Comparison of ENCODE assay signal across 9 cellular contexts in the genomic region with DNA sequence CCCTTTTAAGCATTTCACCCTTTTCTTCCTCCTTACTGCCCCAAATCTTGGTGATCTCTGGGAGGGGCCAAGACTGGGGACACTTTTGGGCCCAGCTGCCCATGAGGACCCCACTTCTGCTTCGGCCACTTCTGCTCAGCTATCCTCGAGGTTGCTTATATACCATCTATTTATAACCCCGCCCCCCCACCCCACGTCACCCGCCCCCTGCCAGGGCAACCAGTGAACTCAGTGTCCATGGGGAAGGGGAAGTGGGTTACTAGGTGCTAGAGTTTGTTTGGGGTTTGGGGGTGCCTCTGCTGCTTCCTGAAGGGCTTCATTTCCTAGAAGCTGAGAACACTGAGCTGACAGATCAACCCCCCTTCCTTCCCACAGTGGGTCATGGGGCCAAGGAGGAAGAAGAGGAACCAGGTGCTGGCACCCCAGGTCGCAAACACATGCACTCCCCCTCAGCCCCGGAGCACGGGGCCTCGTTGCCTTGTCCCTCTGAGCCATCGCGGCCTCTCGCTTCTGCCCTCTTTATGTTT. TPM values are rescaled to one million over a fixed set of nuclear protein-coding genes. Genes with fewer than 3 reads are reported as not detected.
A peak's percentile ranks its signal among the peaks of the same experiment; 100 is the strongest.
DNase-seq lines count a peak whose midpoint lies in the region; ATAC-seq and TF ChIP-seq lines count a peak whose summit lies in the region.
"Had no signal": no experiment of that assay in that cellular context is flagged by ENCODE, and none has a peak within 500 bp of the region (broad histone marks: within the 10 kb centered on the region; RNA-seq: fewer than 3 reads in every experiment).

No MANE protein-coding gene starts in this region.

- H3K4me3 ChIP-seq in HL-60 (replicated peaks; ENCODE audit: insufficient read depth, low read length), result no peak overlapping the region
- H3K4me3 ChIP-seq in esophagus squamous epithelium, result peak overlapping the region in 2 of 4 donors; percentile 0 to 38

- H3K9me3 ChIP-seq in esophagus squamous epithelium, result no peaks in the 10 kb centered on the region

- H3K4me1 ChIP-seq in esophagus squamous epithelium, result peaks cover 15 to 73% (median 20%) of the 10 kb centered on the region in 3 donors

- TF ChIP-seq POLR2A in esophagus squamous epithelium (IDR thresholded peaks at IDR 0.05), result peak in 2 of 4 donors; percentile 41 to 46

- peak overlapping the region; percentile 95 for H3K27ac Mint-ChIP-seq in activated CD4-positive, alpha-beta T cell treated with anti-CD3 and anti-CD28 coated beads, Interleukin-2, amount 10 ng/mL, durations not matched to agents 24 days and 14 days
- H3K27ac Mint-ChIP-seq in type B pancreatic cell, result no peak overlapping the region

- H3K36me3 ChIP-seq in esophagus squamous epithelium, result no peaks in the 10 kb centered on the region

- H3K27me3 ChIP-seq in HL-60 (ENCODE audit: insufficient read depth, poor library complexity, severe bottlenecking) (no peaks in the 10 kb centered on the region), esophagus squamous epithelium (no peaks in the 10 kb centered on the region)

- no peak for ATAC-seq in GM18498 (IDR thresholded peaks at IDR 0.05; ENCODE audit: unreplicated experiment)

- no peaks in the 10 kb centered on the region for H3K36me3 Mint-ChIP-seq in activated CD4-positive, alpha-beta T cell treated with anti-CD3 and anti-CD28 coated beads, Interleukin-2, amount 10 ng/mL, durations not matched to agents 24 days and 14 days (ENCODE audit: low read depth)
- H3K36me3 Mint-ChIP-seq in type B pancreatic cell, result no peaks in the 10 kb centered on the region

- WGBS in esophagus squamous epithelium, 2 donors, result 33 to 46% methylated on average over 4 to 6 of the region's 12 CpGs

- peaks cover 47% of the 10 kb centered on the region for H3K4me1 Mint-ChIP-seq in activated CD4-positive, alpha-beta T cell treated with anti-CD3 and anti-CD28 coated beads, Interleukin-2, amount 10 ng/mL, durations not matched to agents 24 days and 14 days
- peaks cover 26% of the 10 kb centered on the region for H3K4me1 Mint-ChIP-seq in type B pancreatic cell (ENCODE audit: unreplicated experiment)

- peak; percentile 95 to 99 for DNase-seq in HL-60 (ENCODE audit: low read depth in 1 of 2, low spot score in 1 of 2)
- DNase-seq in activated CD4-positive, alpha-beta T cell treated with anti-CD3 and anti-CD28 coated beads, Interleukin-2, amount 10 ng/mL, durations not matched to agents 24 days and 14 days, result peak; percentile 94
- DNase-seq in esophagus squamous epithelium (lab: John Stamatoyannopoulos, UW), result peak; percentile 50
- DNase-seq in stimulated activated CD4-positive, alpha-beta T cell treated with anti-CD3 and anti-CD28 coated beads, Interleukin-4, amount 100 ng/mL, for 24 hours, result peak; percentile 57
- no peak for DNase-seq in type B pancreatic cell (ENCODE audit: extremely low spot score, unreplicated experiment)
- DNase-seq in NCI-H446 (lab: John Stamatoyannopoulos, UW), result no peak
- no peak for DNase-seq in NCI-H226

- intact Hi-C loops in activated CD4-positive, alpha-beta T cell treated with anti-CD3 and anti-CD28 coated beads, Interleukin-2, amount 10 ng/mL, durations not matched to agents 24 days and 14 days (cut with micrococcal nuclease), result no loop called here
- intact Hi-C loops in esophagus squamous epithelium (cut with DNase I), result no loop called here

- H3K27me3 Mint-ChIP-seq in activated CD4-positive, alpha-beta T cell treated with anti-CD3 and anti-CD28 coated beads, Interleukin-2, amount 10 ng/mL, durations not matched to agents 24 days and 14 days, result no peaks in the 10 kb centered on the region
- H3K27me3 Mint-ChIP-seq in type B pancreatic cell, result no peaks in the 10 kb centered on the region

- no peak for TF ChIP-seq CTCF in HL-60 (IDR thresholded peaks at IDR 0.05; ENCODE audit: insufficient read depth, low read length)
- TF ChIP-seq CTCF in esophagus squamous epithelium (IDR thresholded peaks at IDR 0.05), result no peak
- no peak for TF ChIP-seq CTCF in type B pancreatic cell (conservative IDR thresholded peaks at IDR 0.05)

- H3K27ac ChIP-seq in HL-60 (replicated peaks) (peak overlapping the region; percentile 94), esophagus squamous epithelium (peak overlapping the region; percentile 61 to 89 (median 79))
- H3K27ac ChIP-seq: epithelial cell of prostate had no signal

- no peaks in the 10 kb centered on the region for H3K9me3 Mint-ChIP-seq in activated CD4-positive, alpha-beta T cell treated with anti-CD3 and anti-CD28 coated beads, Interleukin-2, amount 10 ng/mL, durations not matched to agents 24 days and 14 days
- no peaks in the 10 kb centered on the region for H3K9me3 Mint-ChIP-seq in type B pancreatic cell

- peak overlapping the region; percentile 66 for H3K4me3 Mint-ChIP-seq in activated CD4-positive, alpha-beta T cell treated with anti-CD3 and anti-CD28 coated beads, Interleukin-2, amount 10 ng/mL, durations not matched to agents 24 days and 14 days
- H3K4me3 Mint-ChIP-seq in type B pancreatic cell, result no peak overlapping the region

RNA-seq across cellular contexts. Expression of a gene that starts 6.1 kb away (rescaled TPM):
- total RNA-seq in activated CD4-positive, alpha-beta T cell treated with anti-CD3 and anti-CD28 coated beads, Interleukin-2, amount 10 ng/mL, durations not matched to agents 24 days and 14 days, result 206 and 209 TPM in 2 replicates
- total RNA-seq in esophagus squamous epithelium (10 to 100 TPM in 2 of 4 donors, 1 to 10 TPM in 2; 5.6 to 23.7 (median 11.1) TPM), type B pancreatic cell (ENCODE audit: low replicate concordance) (4.9 and 14.3 TPM in 2 replicates)

RNA-seq across cellular contexts. Expression of a gene that starts 44.0 kb away (rescaled TPM):
- 274 and 280 TPM in 2 replicates for total RNA-seq in activated CD4-positive, alpha-beta T cell treated with anti-CD3 and anti-CD28 coated beads, Interleukin-2, amount 10 ng/mL, durations not matched to agents 24 days and 14 days
- total RNA-seq in esophagus squamous epithelium, result 100 to 1,000 TPM in 1 of 4 donors, 10 to 100 TPM in 3; 59.2 to 144 (median 88.4) TPM
- total RNA-seq in type B pancreatic cell (ENCODE audit: low replicate concordance), result 71.9 and 84.3 TPM in 2 replicates

RNA-seq across cellular contexts. Expression of a gene that starts 58.0 kb away (rescaled TPM):
- 172 and 180 TPM in 2 replicates for total RNA-seq in activated CD4-positive, alpha-beta T cell treated with anti-CD3 and anti-CD28 coated beads, Interleukin-2, amount 10 ng/mL, durations not matched to agents 24 days and 14 days
- total RNA-seq in esophagus squamous epithelium, result 10 to 100 TPM in 2 of 4 donors, 1 to 10 TPM in 2; 6.1 to 38.3 (median 21.0) TPM
- 63.1 and 85.3 TPM in 2 replicates for total RNA-seq in type B pancreatic cell (ENCODE audit: low replicate concordance)

Comparison
In these comparisons a context has a peak if more than half of its experiments do, and no peak if none do; other contexts are left out.
1. DNase-seq: peak in HL-60 (2 of 2), activated CD4-positive, alpha-beta T cell treated with anti-CD3 and anti-CD28 coated beads, Interleukin-2, amount 10 ng/mL, durations not matched to agents 24 days and 14 days (single experiment), esophagus squamous epithelium (single experiment) and stimulated activated CD4-positive, alpha-beta T cell treated with anti-CD3 and anti-CD28 coated beads, Interleukin-4, amount 100 ng/mL, for 24 hours (single experiment); none in type B pancreatic cell (single experiment), NCI-H446 (0 of 2) and NCI-H226 (single experiment).